In genomic region chr11:2669926-2670469, GRCh38 we compare ENCODE assay signal across 17 cellular contexts. TPM values are rescaled to one million over a fixed set of nuclear protein-coding genes. Genes with fewer than 3 reads are reported as not detected.
A peak's percentile ranks its signal among the peaks of the same experiment; 100 is the strongest.
DNase-seq lines count a peak whose midpoint lies in the region; ATAC-seq and TF ChIP-seq lines count a peak whose summit lies in the region.
"Had no signal": no experiment of that assay in that cellular context is flagged by ENCODE, and none has a peak within 500 bp of the region (broad histone marks: within the 10 kb centered on the region; RNA-seq: fewer than 3 reads in every experiment).

No MANE protein-coding gene starts in this region.

- H3K4me1 Mint-ChIP-seq in stimulated activated naive CD8-positive, alpha-beta T cell treated with anti-CD3 and anti-CD28 coated beads, Interleukin-15, amount 100 ng/mL, for 72 hours, result no peaks in the 10 kb centered on the region
- H3K4me1 Mint-ChIP-seq in endodermal cell, result peaks cover 15% of the 10 kb centered on the region
- H3K4me1 Mint-ChIP-seq: CD8-positive, alpha-beta memory T cell had no signal

- no peak overlapping the region for H3K4me3 Mint-ChIP-seq in stimulated activated naive CD8-positive, alpha-beta T cell treated with anti-CD3 and anti-CD28 coated beads, Interleukin-15, amount 100 ng/mL, for 72 hours
- H3K4me3 Mint-ChIP-seq in endodermal cell, result no peak overlapping the region
- H3K4me3 Mint-ChIP-seq: CD8-positive, alpha-beta memory T cell; GM23338 had no signal

- no peak for TF ChIP-seq EP300 in sigmoid colon (IDR thresholded peaks at IDR 0.05)

- H3K4me1 ChIP-seq in endodermal cell (ENCODE audit: control insufficient read depth, insufficient read depth, low read length) (no peaks in the 10 kb centered on the region), sigmoid colon (peaks cover 0 to 31% (median 22%) of the 10 kb centered on the region in 4 donors)
- H3K4me1 ChIP-seq: A549 had no signal

- intact Hi-C loops in sigmoid colon (cut with DNase I), result no loop called here

- TF ChIP-seq CTCF in endodermal cell (conservative IDR thresholded peaks at IDR 0.05) (no peak), sigmoid colon (IDR thresholded peaks at IDR 0.05) (no peak)

- peaks cover 9% of the 10 kb centered on the region for H3K36me3 Mint-ChIP-seq in endodermal cell (ENCODE audit: low read depth)
- H3K36me3 Mint-ChIP-seq: CD8-positive, alpha-beta memory T cell had no signal

- H3K27me3 Mint-ChIP-seq in stimulated activated naive CD8-positive, alpha-beta T cell treated with anti-CD3 and anti-CD28 coated beads, Interleukin-15, amount 100 ng/mL, for 72 hours, result no peaks in the 10 kb centered on the region
- no peaks in the 10 kb centered on the region for H3K27me3 Mint-ChIP-seq in endodermal cell (ENCODE audit: insufficient read depth)
- H3K27me3 Mint-ChIP-seq: CD8-positive, alpha-beta memory T cell had no signal

- H3K4me3 ChIP-seq in endodermal cell (ENCODE audit: low read length) (no peak overlapping the region), sigmoid colon (no peak overlapping the region)
- H3K4me3 ChIP-seq: A549; BLaER1 treated with 17β-estradiol and CSF1 and Interleukin-3, amounts not matched to agents 10 nM and 100 nM; GM23338; K562; PC-9 had no signal

- 90 to 92% methylated on average over 7 of the region's 7 CpGs for WGBS in endodermal cell (ENCODE audit: insufficient coverage in 1 of 2, insufficient read length in 1 of 2), 2 experiments
- 95 to 97% methylated on average over 7 of the region's 7 CpGs for WGBS in sigmoid colon, 2 donors

- H3K9ac ChIP-seq in endodermal cell (ENCODE audit: extremely low read depth, low read length, poor library complexity, severe bottlenecking), result no peak overlapping the region
- H3K9ac ChIP-seq: BLaER1 treated with 17β-estradiol and CSF1 and Interleukin-3, amounts not matched to agents 10 nM and 100 nM had no signal

- no peaks in the 10 kb centered on the region for H3K9me3 ChIP-seq in endodermal cell (ENCODE audit: control insufficient read depth, low read length)
- H3K9me3 ChIP-seq in sigmoid colon, result no peaks in the 10 kb centered on the region

- TF ChIP-seq POLR2A in sigmoid colon (IDR thresholded peaks at IDR 0.05), result no peak

- H3K9me3 Mint-ChIP-seq in stimulated activated naive CD8-positive, alpha-beta T cell treated with anti-CD3 and anti-CD28 coated beads, Interleukin-15, amount 100 ng/mL, for 72 hours, result no peaks in the 10 kb centered on the region
- H3K9me3 Mint-ChIP-seq in endodermal cell, result no peaks in the 10 kb centered on the region
- H3K9me3 Mint-ChIP-seq: CD8-positive, alpha-beta memory T cell had no signal

- H3K36me3 ChIP-seq in endodermal cell (ENCODE audit: control insufficient read depth, insufficient read depth, low read length) (peaks cover 13% of the 10 kb centered on the region), sigmoid colon (no peaks in the 10 kb centered on the region)

- ATAC-seq in stimulated activated naive CD8-positive, alpha-beta T cell treated with anti-CD3 and anti-CD28 coated beads, Interleukin-15, amount 100 ng/mL, for 72 hours, result no peak
- ATAC-seq in stimulated activated naive CD8-positive, alpha-beta T cell treated with anti-CD3 and anti-CD28 coated beads, Interleukin-15, Interleukin-2, amounts not matched to agents 100 U/mL and 50 U/mL, for 24 hours, result no peak
- no peak for ATAC-seq in GM21825 (IDR thresholded peaks at IDR 0.05; ENCODE audit: unreplicated experiment)
- ATAC-seq: A549, GM23338, K562 had no signal

- H3K27ac Mint-ChIP-seq in stimulated activated naive CD8-positive, alpha-beta T cell treated with anti-CD3 and anti-CD28 coated beads, Interleukin-15, amount 100 ng/mL, for 72 hours, result peak overlapping the region; percentile 19 to 21
- H3K27ac Mint-ChIP-seq in endodermal cell, result no peak overlapping the region
- H3K27ac Mint-ChIP-seq: GM23338 had no signal

- H3K27me3 ChIP-seq in endodermal cell (ENCODE audit: control insufficient read depth, insufficient read depth, low read length, poor library complexity, severe bottlenecking) (no peaks in the 10 kb centered on the region), sigmoid colon (no peaks in the 10 kb centered on the region)
- H3K27me3 ChIP-seq: BLaER1 treated with 17β-estradiol and CSF1 and Interleukin-3, amounts not matched to agents 10 nM and 100 nM had no signal

- H3K27ac ChIP-seq in endodermal cell (ENCODE audit: low read depth, low read length) (no peak overlapping the region), sigmoid colon (no peak overlapping the region)
- H3K27ac ChIP-seq: A549; BLaER1 treated with 17β-estradiol and CSF1 and Interleukin-3, amounts not matched to agents 10 nM and 100 nM; PC-9 had no signal

- DNase-seq in stimulated activated naive CD8-positive, alpha-beta T cell treated with anti-CD3 and anti-CD28 coated beads, Interleukin-15, amount 100 ng/mL, for 72 hours, result no peak
- no peak for DNase-seq in stimulated activated naive CD8-positive, alpha-beta T cell treated with anti-CD3 and anti-CD28 coated beads, Interleukin-15, Interleukin-2, amounts not matched to agents 100 U/mL and 50 U/mL, for 24 hours
- DNase-seq in endodermal cell, result peak; percentile 17
- peak; percentile 27 for DNase-seq in sigmoid colon
- DNase-seq in occipital lobe (lab: John Stamatoyannopoulos, UW), result no peak
- DNase-seq in activated naive CD4-positive, alpha-beta T cell treated with Interleukin-2 at 50 U/mL for 16 hours, result no peak
- DNase-seq: CD8-positive, alpha-beta memory T cell; DMS79 treated with DMSO at 0.1 percent for 48 hours; NCI-H1436 treated with DMSO at 0.1 percent for 48 hours; NCI-H2029 treated with DMSO at 0.1 percent for 48 hours; NCI-H82; PC-9 had no signal

RNA-seq across cellular contexts. Expression of gene KCNQ1OT1, which starts 29.8 kb away (rescaled TPM):
- total RNA-seq in endodermal cell, result 1 to 10 TPM; 5.2 to 6.9 TPM
- polyA plus RNA-seq in endodermal cell (2013, experiment 1 of 2), result 0.71 TPM
- polyA plus RNA-seq in endodermal cell (2013, experiment 2 of 2), result 0.99 TPM
- 1 to 10 TPM in 3 of 4 donors, under 1 TPM in 1; 0.99 to 3.6 (median 1.4) TPM for total RNA-seq in sigmoid colon
- under 1 TPM; under 0.01 to 0.32 (median under 0.01) TPM for polyA plus RNA-seq in sigmoid colon
- 2.8 TPM for total RNA-seq in occipital lobe

Comparison
In these comparisons a context has a peak if more than half of its experiments do, and no peak if none do; other contexts are left out.
1. DNase-seq: peak in endodermal cell (single experiment) and sigmoid colon (single experiment); none in stimulated activated naive CD8-positive, alpha-beta T cell treated with anti-CD3 and anti-CD28 coated beads, Interleukin-15, amount 100 ng/mL, for 72 hours (0 of 2), stimulated activated naive CD8-positive, alpha-beta T cell treated with anti-CD3 and anti-CD28 coated beads, Interleukin-15, Interleukin-2, amounts not matched to agents 100 U/mL and 50 U/mL, for 24 hours (single experiment), occipital lobe (single experiment) and activated naive CD4-positive, alpha-beta T cell treated with Interleukin-2 at 50 U/mL for 16 hours (single experiment).